9 cellular contexts compared by ENCODE assay signal in the genomic region with DNA sequence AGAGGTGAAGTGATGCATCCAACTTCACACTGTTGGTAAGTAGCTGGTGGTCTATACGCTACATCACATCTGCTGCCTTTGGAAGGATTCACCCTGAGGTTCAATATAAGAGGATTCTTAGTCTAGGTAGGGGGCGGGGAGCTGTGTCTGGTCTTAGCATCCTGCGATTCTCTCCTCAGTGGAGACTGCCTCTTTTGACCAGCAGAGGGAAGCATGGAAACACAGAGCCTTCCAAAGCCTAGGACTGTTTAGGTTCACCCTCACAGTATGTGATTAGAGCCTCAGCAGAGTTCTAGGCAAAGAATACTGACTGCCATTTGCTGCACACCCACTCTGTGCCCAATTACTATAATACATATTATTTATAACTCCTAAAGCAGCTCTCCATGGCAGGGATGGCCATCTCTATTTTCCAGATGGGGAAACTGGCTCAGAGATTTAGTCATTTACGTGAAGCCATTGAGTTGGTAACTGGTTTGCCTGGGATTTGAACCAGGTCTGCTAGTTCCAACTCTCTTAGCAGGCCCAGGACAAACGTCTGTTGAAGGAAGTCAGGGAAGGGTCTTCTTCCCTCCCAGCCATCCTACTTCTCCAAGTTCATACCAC. TPM values are rescaled to one million over a fixed set of nuclear protein-coding genes. Genes with fewer than 3 reads are reported as not detected.
DNase-seq lines count a peak whose midpoint lies in the region; ATAC-seq, FAIRE-seq and TF ChIP-seq lines count a peak whose summit lies in the region.
"Had no signal": no experiment of that assay in that cellular context is flagged by ENCODE, and none has a peak within 500 bp of the region (broad histone marks: within the 10 kb centered on the region; RNA-seq: fewer than 3 reads in every experiment).

No MANE protein-coding gene starts in this region.

- H3K36me3 ChIP-seq in A673 (ENCODE audit: insufficient read depth, low read length, poor library complexity, severe bottlenecking) (no peaks in the 10 kb centered on the region), brain microvascular endothelial cell (replicated peaks) (no peaks in the 10 kb centered on the region), kidney epithelial cell (ENCODE audit: control insufficient read depth, insufficient read depth, low read length) (no peaks in the 10 kb centered on the region)

- in situ Hi-C loops in brain microvascular endothelial cell (cut with HindIII; ENCODE audit: low pct_ligation_motif_present, low sequenced_read_pairs), result no loop called here

- H3K27me3 ChIP-seq in A673 (replicated peaks; ENCODE audit: insufficient read depth, low read depth, low read length, poor library complexity) (peaks cover 55% of the 10 kb centered on the region), brain microvascular endothelial cell (replicated peaks) (peaks cover 2% of the 10 kb centered on the region), kidney epithelial cell (ENCODE audit: control insufficient read depth, insufficient read depth, low read length) (peaks cover 2% of the 10 kb centered on the region)

- POLR2A ChIA-PET in A673 (lab: Charles Lee; ENCODE audit: low non-redundant PET), result no interaction called here

- no TSS peak for BruUV-seq in A673 (replicated peaks; lab: Mats Ljungman, UMichigan)

- H3K4me1 ChIP-seq in A673 (ENCODE audit: insufficient read depth, low read length, poor library complexity, severe bottlenecking), result no peaks in the 10 kb centered on the region

- H3K9me3 ChIP-seq in A673 (ENCODE audit: low read depth, low read length, poor library complexity, severe bottlenecking), result no peaks in the 10 kb centered on the region

- peak; percentile 52 for FAIRE-seq in GM18507 (lab: Jason Lieb, UNC)

- CTCF ChIA-PET in A673 (lab: Charles Lee), result no interaction called here

- no peak overlapping the region for H3K4me3 ChIP-seq in A673 (ENCODE audit: low read depth, low read length, poor library complexity, severe bottlenecking)
- H3K4me3 ChIP-seq in brain microvascular endothelial cell (ENCODE audit: low read depth, low read length), result no peak overlapping the region
- no peak overlapping the region for H3K4me3 ChIP-seq in kidney epithelial cell (ENCODE audit: low read depth, low read length)

- TF ChIP-seq CTCF in A673 (conservative IDR thresholded peaks at IDR 0.05; ENCODE audit: low read depth, low read length) (peak; percentile 63), brain microvascular endothelial cell (IDR thresholded peaks at IDR 0.05; ENCODE audit: low read depth, low read length, missing control alignments) (peak; percentile 79), kidney epithelial cell (IDR thresholded peaks at IDR 0.05; ENCODE audit: insufficient read depth, low read length, poor library complexity, severe bottlenecking) (peak; percentile 87)

- no peak for ATAC-seq in GM18909 (IDR thresholded peaks at IDR 0.05; ENCODE audit: poor library complexity, unreplicated experiment)
- no peak for ATAC-seq in HG03139 (IDR thresholded peaks at IDR 0.05; ENCODE audit: unreplicated experiment)

- intact Hi-C loops in A673 (cut with micrococcal nuclease; ENCODE audit: unreplicated experiment), result loop anchor here (10.0 kb wide), 1 partner anchor 247 kb away; no protein-coding TSS in a partner anchor

- DNase-seq in A673 (ENCODE audit: low spot score) (peak; percentile 67), GM18507 (ENCODE audit: extremely low spot score, insufficient read length, low read depth) (no peak), NCI-H345 treated with DMSO at 0.1 percent for 48 hours (lab: John Stamatoyannopoulos, UW; ENCODE audit: unreplicated experiment) (peak; percentile 8), brain microvascular endothelial cell (peak; percentile 68), kidney epithelial cell (ENCODE audit: low read depth) (no peak), ureter (ENCODE audit: low spot score) (peak; percentile 66)
- DNase-seq: activated naive CD8-positive, alpha-beta T cell treated with anti-CD3 and anti-CD28 coated beads, Interleukin-2, amount 10 ng/mL, durations not matched to agents 7 days and 5 days had no signal

- H3K27ac ChIP-seq in A673 (ENCODE audit: low read depth, low read length, poor library complexity, severe bottlenecking) (no peak overlapping the region), brain microvascular endothelial cell (no peak overlapping the region)

RNA-seq across cellular contexts. Expression of a gene that starts 28.9 kb away (rescaled TPM):
- total RNA-seq in A673 (2021), result 38.6 and 39.8 TPM in 2 replicates
- 57.3 and 64.4 TPM in 2 replicates for total RNA-seq in kidney epithelial cell
- 196 TPM for total RNA-seq in ureter

RNA-seq across cellular contexts. Expression of a gene that starts 51.1 kb away (rescaled TPM):
- total RNA-seq in A673 (2021) (not detected in 2 replicates), kidney epithelial cell (not detected in 2 replicates), ureter (358 TPM)
- total RNA-seq: activated naive CD8-positive, alpha-beta T cell treated with anti-CD3 and anti-CD28 coated beads, Interleukin-2, amount 10 ng/mL, durations not matched to agents 7 days and 5 days had no signal

Comparison
In these comparisons a context has a peak if more than half of its experiments do, and no peak if none do; other contexts are left out.
1. DNase-seq: peak in A673 (single experiment), NCI-H345 treated with DMSO at 0.1 percent for 48 hours (single experiment), brain microvascular endothelial cell (single experiment) and ureter (single experiment); none in GM18507 (single experiment) and kidney epithelial cell (single experiment).
2. RNA of a gene that starts 51.1 kb away (total RNA-seq): 358 TPM in ureter (single experiment); not detected in A673 and not detected in kidney epithelial cell; every median in the first group is over 100 times any median in the second.
3. Peak in every context shown above with its lines, with median percentiles within 50 percentile points of each other: CTCF ChIP-seq.